12 cellular contexts compared by ENCODE assay signal in genomic region chr2:17823646-17824045, GRCh38. TPM values are rescaled to one million over a fixed set of nuclear protein-coding genes. Genes with fewer than 3 reads are reported as not detected.
DNase-seq lines count a peak whose midpoint lies in the region; ATAC-seq and TF ChIP-seq lines count a peak whose summit lies in the region.
"Not testable (repeated sequence)": the region's sequence is repeated elsewhere in the genome, so short reads cannot be mapped to it uniquely, and the experiment has no call there.
"Had no signal": no experiment of that assay in that cellular context is flagged by ENCODE, and none has a peak within 500 bp of the region (broad histone marks: within the 10 kb centered on the region; RNA-seq: fewer than 3 reads in every experiment).

No MANE protein-coding gene starts in this region.

- not testable (repeated sequence) for H3K36me3 ChIP-seq in BLaER1

- H3K9me3 ChIP-seq in BLaER1: not testable (repeated sequence)

- not testable (repeated sequence) for H3K36me3 Mint-ChIP-seq in IgD-negative memory B cell; activated B cell treated with CpG ODN at 0.5 μM for 24 hours (ENCODE audit: low read depth); nephron progenitor cell (ENCODE audit: low read depth); stimulated activated memory B cell treated with anti-CD40 and anti-IgM and Interleukin-4, amounts not matched to agents 10 μg/mL and 1 μg/mL and 100 μg/mL, for 72 hours

- not testable (repeated sequence) for H3K27me3 ChIP-seq in BLaER1

- H3K9me3 Mint-ChIP-seq in IgD-negative memory B cell; activated B cell treated with CpG ODN at 0.5 μM for 24 hours; nephron progenitor cell; stimulated activated memory B cell treated with anti-CD40 and anti-IgM and Interleukin-4, amounts not matched to agents 10 μg/mL and 1 μg/mL and 100 μg/mL, for 72 hours: not testable (repeated sequence)

- POLR2A ChIA-PET in activated B cell treated with CpG ODN at 0.5 μM for 24 hours (lab: Charles Lee): interaction anchor here (1.9 to 9.9 kb wide), 3 partner anchors 10 to 70 kb away, joined by 20 to 98 read pairs (median 25); partner anchors contain the start of genes GEN1 and SMC6

- peak overlapping the region in 2 of 3 donors; percentile 9 to 65 for H3K27ac Mint-ChIP-seq in IgD-negative memory B cell
- peak overlapping the region; percentile 88 for H3K27ac Mint-ChIP-seq in activated B cell treated with CpG ODN at 0.5 μM for 24 hours
- peak overlapping the region; percentile 97 for H3K27ac Mint-ChIP-seq in nephron progenitor cell
- H3K27ac Mint-ChIP-seq in stimulated activated memory B cell treated with anti-CD40 and anti-IgM and Interleukin-4, amounts not matched to agents 10 μg/mL and 1 μg/mL and 100 μg/mL, for 72 hours: peak overlapping the region; percentile 69

- H3K4me3 Mint-ChIP-seq in IgD-negative memory B cell; stimulated activated memory B cell treated with anti-CD40 and anti-IgM and Interleukin-4, amounts not matched to agents 10 μg/mL and 1 μg/mL and 100 μg/mL, for 72 hours: not testable (repeated sequence)
- H3K4me3 Mint-ChIP-seq in activated B cell treated with CpG ODN at 0.5 μM for 24 hours (peak overlapping the region; percentile 12), nephron progenitor cell (peak overlapping the region; percentile 37)

- peak; percentile 51 for ATAC-seq in activated B cell treated with CpG ODN at 0.5 μM for 24 hours (ENCODE audit: low read depth)
- ATAC-seq in stimulated activated memory B cell treated with anti-CD40 and anti-IgM and Interleukin-4, amounts not matched to agents 10 μg/mL and 1 μg/mL and 100 μg/mL, for 72 hours: not testable (repeated sequence)

- peaks cover 21 to 30% (median 23%) of the 10 kb centered on the region in 3 donors for H3K4me1 Mint-ChIP-seq in IgD-negative memory B cell
- H3K4me1 Mint-ChIP-seq in activated B cell treated with CpG ODN at 0.5 μM for 24 hours: peaks cover 77% of the 10 kb centered on the region
- H3K4me1 Mint-ChIP-seq in nephron progenitor cell: peaks cover 62% of the 10 kb centered on the region
- H3K4me1 Mint-ChIP-seq in stimulated activated memory B cell treated with anti-CD40 and anti-IgM and Interleukin-4, amounts not matched to agents 10 μg/mL and 1 μg/mL and 100 μg/mL, for 72 hours: peaks cover 58% of the 10 kb centered on the region

- not testable (repeated sequence) for H3K27me3 Mint-ChIP-seq in IgD-negative memory B cell; activated B cell treated with CpG ODN at 0.5 μM for 24 hours; nephron progenitor cell (ENCODE audit: low read depth, poor library complexity); stimulated activated memory B cell treated with anti-CD40 and anti-IgM and Interleukin-4, amounts not matched to agents 10 μg/mL and 1 μg/mL and 100 μg/mL, for 72 hours

- not testable (repeated sequence) for H4K20me1 ChIP-seq in BLaER1

- DNase-seq in activated B cell treated with CpG ODN at 0.5 μM for 24 hours, nephron progenitor cell: not testable (repeated sequence)
- DNase-seq in epithelial cell of esophagus (ENCODE audit: low read depth) (peak; percentile 47), kidney tubule cell (ENCODE audit: low spot score) (peak; percentile 35)

- H3K4me3 ChIP-seq in BLaER1; epithelial cell of esophagus (ENCODE audit: low read length): not testable (repeated sequence)

- H3K27ac ChIP-seq in BLaER1: peak overlapping the region; percentile 84

- TF ChIP-seq CTCF in activated B cell treated with CpG ODN at 0.5 μM for 24 hours (IDR thresholded peaks at IDR 0.05); epithelial cell of esophagus (IDR thresholded peaks at IDR 0.05; ENCODE audit: insufficient read depth, low read depth, low read length, missing control alignments); nephron progenitor cell (IDR thresholded peaks at IDR 0.05): not testable (repeated sequence)

- CTCF ChIA-PET in activated B cell treated with CpG ODN at 0.5 μM for 24 hours (lab: Charles Lee): interaction anchor here (2.0 to 3.0 kb wide), 2 partner anchors 11 to 104 kb away, joined by 9 read pairs; no protein-coding TSS in a partner anchor

- H3K4me1 ChIP-seq in BLaER1: peaks cover 75% of the 10 kb centered on the region

- H3K9ac ChIP-seq in BLaER1: peak overlapping the region; percentile 20; the same call in 1 of the 2 replicates

- intact Hi-C loops in activated B cell treated with CpG ODN at 0.5 μM for 24 hours (cut with micrococcal nuclease): loop anchor here (1.0 to 5.0 kb wide), 3 partner anchors 19 to 71 kb away; partner anchors contain the start of gene SMC6

- H3K4me2 ChIP-seq in BLaER1: peak overlapping the region; percentile 85

RNA-seq across cellular contexts. Expression of gene MSGN1, which starts 7.4 kb away (rescaled TPM):
- not detected for polyA plus RNA-seq in IgD-negative memory B cell
- 0.42 TPM in 1 of 2 replicates, not detected in the other for total RNA-seq in activated B cell treated with CpG ODN at 0.5 μM for 24 hours
- total RNA-seq: CD4-positive, alpha-beta T cell; H9 had no signal
- polyA plus RNA-seq: A549, AG04450 had no signal

RNA-seq across cellular contexts. Expression of gene KCNS3, which starts 54.8 kb away (rescaled TPM):
- polyA plus RNA-seq in IgD-negative memory B cell: not detected
- 1.1 and 1.5 TPM in 2 replicates for total RNA-seq in activated B cell treated with CpG ODN at 0.5 μM for 24 hours
- total RNA-seq: CD4-positive, alpha-beta T cell; G401 had no signal

Comparison
In these comparisons a context has a peak if more than half of its experiments do, and no peak if none do; other contexts are left out.
1. H3K27ac Mint-ChIP-seq: peak in every context shown above with its lines; median percentile 97 in nephron progenitor cell; 88 in activated B cell treated with CpG ODN at 0.5 μM for 24 hours; 69 in stimulated activated memory B cell treated with anti-CD40 and anti-IgM and Interleukin-4, amounts not matched to agents 10 μg/mL and 1 μg/mL and 100 μg/mL, for 72 hours; 37 in IgD-negative memory B cell.